In genomic region chr1:14520514-14521163, GRCh38 we compare ENCODE assay signal across 22 cellular contexts.
DNase-seq lines count a peak whose midpoint lies in the region; ATAC-seq and TF ChIP-seq lines count a peak whose summit lies in the region.
"Had no signal": no experiment of that assay in that cellular context is flagged by ENCODE, and none has a peak within 500 bp of the region (broad histone marks: within the 10 kb centered on the region; RNA-seq: fewer than 3 reads in every experiment).

No MANE protein-coding gene starts in this region.

- no peaks in the 10 kb centered on the region for H3K79me2 ChIP-seq in ACC112 (ENCODE audit: control insufficient read depth, insufficient read depth, low read length, unreplicated experiment)

- H3K36me3 ChIP-seq in ACC112 (ENCODE audit: insufficient read depth, low read length) (no peaks in the 10 kb centered on the region), endodermal cell (ENCODE audit: control insufficient read depth, insufficient read depth, low read length) (no peaks in the 10 kb centered on the region), lower lobe of right lung (no peaks in the 10 kb centered on the region), psoas muscle (ENCODE audit: insufficient read depth in 1 of 2, low read depth in 1 of 2) (no peaks in the 10 kb centered on the region)
- H3K36me3 ChIP-seq: BE2C, upper lobe of right lung had no signal

- no peaks in the 10 kb centered on the region for H3K4me1 Mint-ChIP-seq in endodermal cell
- H3K4me1 Mint-ChIP-seq: activated CD8-positive, alpha-beta memory T cell treated with anti-CD3 and anti-CD28 coated beads, Interleukin-2, amount 10 ng/mL, durations not matched to agents 7 days and 5 days had no signal

- H3K27ac ChIP-seq in ACC112 (ENCODE audit: low read depth, low read length) (peak overlapping the region; percentile 97), endodermal cell (ENCODE audit: low read depth, low read length) (no peak overlapping the region), lower lobe of right lung (peak overlapping the region; percentile 31), psoas muscle (no peak overlapping the region)

- H2AFZ ChIP-seq in ACC112 (ENCODE audit: low read length, unreplicated experiment) = no peak overlapping the region

- no peaks in the 10 kb centered on the region for H3K9me3 ChIP-seq in endodermal cell (ENCODE audit: control insufficient read depth, low read length)
- H3K9me3 ChIP-seq in lower lobe of right lung = no peaks in the 10 kb centered on the region
- no peaks in the 10 kb centered on the region for H3K9me3 ChIP-seq in psoas muscle
- H3K9me3 ChIP-seq: BE2C, upper lobe of right lung had no signal

- H3K4me3 Mint-ChIP-seq in endodermal cell = no peak overlapping the region
- H3K4me3 Mint-ChIP-seq: activated CD4-positive, alpha-beta T cell treated with anti-CD3 and anti-CD28 coated beads for 36 hours; activated CD8-positive, alpha-beta memory T cell treated with anti-CD3 and anti-CD28 coated beads, Interleukin-2, amount 10 ng/mL, durations not matched to agents 7 days and 5 days; activated naive CD8-positive, alpha-beta T cell treated with anti-CD3 and anti-CD28 coated beads, Interleukin-2, amount 10 ng/mL, durations not matched to agents 7 days and 5 days; brain; dendritic cell treated with granulocyte-macrophage colony-stimulating factor and Interleukin-4, amounts not matched to agents 40 ng/mL and 50 ng/mL, for 4 days; stimulated activated naive CD8-positive, alpha-beta T cell treated with anti-CD3 and anti-CD28 coated beads, Interleukin-15, Interleukin-2, amounts not matched to agents 100 ng/mL and 50 ng/mL, for 24 hours had no signal

- no peak overlapping the region for H3K9ac ChIP-seq in endodermal cell (ENCODE audit: extremely low read depth, low read length, poor library complexity, severe bottlenecking)

- H3K27me3 Mint-ChIP-seq in endodermal cell (ENCODE audit: insufficient read depth) = peaks cover 10% of the 10 kb centered on the region
- H3K27me3 Mint-ChIP-seq: activated CD8-positive, alpha-beta memory T cell treated with anti-CD3 and anti-CD28 coated beads, Interleukin-2, amount 10 ng/mL, durations not matched to agents 7 days and 5 days had no signal

- TF ChIP-seq CTCF in endodermal cell (conservative IDR thresholded peaks at IDR 0.05) (no peak), lower lobe of right lung (IDR thresholded peaks at IDR 0.05) (no peak), psoas muscle (IDR thresholded peaks at IDR 0.05) (no peak)

- H3K4me3 ChIP-seq in ACC112 (ENCODE audit: low read depth, low read length) = no peak overlapping the region
- H3K4me3 ChIP-seq in endodermal cell (ENCODE audit: low read length) = no peak overlapping the region
- H3K4me3 ChIP-seq in lower lobe of right lung = no peak overlapping the region
- no peak overlapping the region for H3K4me3 ChIP-seq in psoas muscle
- H3K4me3 ChIP-seq: upper lobe of right lung had no signal

- H3K27ac Mint-ChIP-seq in endodermal cell = no peak overlapping the region
- H3K27ac Mint-ChIP-seq: activated CD4-positive, alpha-beta T cell treated with anti-CD3 and anti-CD28 coated beads for 36 hours; activated CD8-positive, alpha-beta memory T cell treated with anti-CD3 and anti-CD28 coated beads, Interleukin-2, amount 10 ng/mL, durations not matched to agents 7 days and 5 days; activated naive CD8-positive, alpha-beta T cell treated with anti-CD3 and anti-CD28 coated beads, Interleukin-2, amount 10 ng/mL, durations not matched to agents 7 days and 5 days; activated T-helper 2 cell treated with anti-CD3 and anti-CD28 coated beads, Interferon-gamma antibody, Interleukin-2, Interleukin-4, amounts not matched to agents 10 μg/mL and 5 μg/mL and 100 μg/mL, durations not matched to agents 14 hours and 24 hours and 36 hours; dendritic cell treated with granulocyte-macrophage colony-stimulating factor and Interleukin-4, amounts not matched to agents 40 ng/mL and 50 ng/mL, for 4 days; stimulated activated naive CD8-positive, alpha-beta T cell treated with anti-CD3 and anti-CD28 coated beads, Interleukin-15, Interleukin-2, amounts not matched to agents 100 ng/mL and 50 ng/mL, for 24 hours had no signal

- no peaks in the 10 kb centered on the region for H3K9me3 Mint-ChIP-seq in endodermal cell
- H3K9me3 Mint-ChIP-seq: activated naive CD8-positive, alpha-beta T cell treated with anti-CD3 and anti-CD28 coated beads, Interleukin-2, amount 10 ng/mL, durations not matched to agents 7 days and 5 days; activated T-helper 2 cell treated with anti-CD3 and anti-CD28 coated beads, Interferon-gamma antibody, Interleukin-2, Interleukin-4, amounts not matched to agents 10 μg/mL and 5 μg/mL and 100 μg/mL, durations not matched to agents 14 hours and 24 hours and 36 hours; dendritic cell treated with granulocyte-macrophage colony-stimulating factor and Interleukin-4, amounts not matched to agents 40 ng/mL and 50 ng/mL, for 4 days; stimulated activated naive CD8-positive, alpha-beta T cell treated with anti-CD3 and anti-CD28 coated beads, Interleukin-15, Interleukin-2, amounts not matched to agents 100 ng/mL and 50 ng/mL, for 24 hours had no signal

- intact Hi-C loops in lower lobe of right lung (cut with DNase I) (no loop called here), psoas muscle (cut with DNase I) (no loop called here)

- no peaks in the 10 kb centered on the region for H3K36me3 Mint-ChIP-seq in endodermal cell (ENCODE audit: low read depth)
- H3K36me3 Mint-ChIP-seq: activated CD8-positive, alpha-beta memory T cell treated with anti-CD3 and anti-CD28 coated beads, Interleukin-2, amount 10 ng/mL, durations not matched to agents 7 days and 5 days; activated naive CD8-positive, alpha-beta T cell treated with anti-CD3 and anti-CD28 coated beads, Interleukin-2, amount 10 ng/mL, durations not matched to agents 7 days and 5 days; brain had no signal

- DNase-seq in endodermal cell (peak; percentile 19), lower lobe of right lung (no peak), SHP77 treated with DMSO at 0.1 percent for 48 hours (lab: John Stamatoyannopoulos, UW) (no peak), psoas muscle (no peak), nucleus accumbens (lab: John Stamatoyannopoulos, UW) (no peak)
- DNase-seq: activated CD4-positive, alpha-beta T cell treated with anti-CD3 and anti-CD28 coated beads for 36 hours; activated CD8-positive, alpha-beta memory T cell treated with anti-CD3 and anti-CD28 coated beads, Interleukin-2, amount 10 ng/mL, durations not matched to agents 7 days and 5 days; activated naive CD8-positive, alpha-beta T cell treated with anti-CD3 and anti-CD28 coated beads, Interleukin-2, amount 10 ng/mL, durations not matched to agents 7 days and 5 days; BE2C; erythroblast; NCI-H187 treated with DMSO at 0.1 percent for 48 hours; NCI-H226; posterior cingulate gyrus; stimulated activated CD4-positive, alpha-beta T cell treated with anti-CD3 and anti-CD28 coated beads, Interleukin-2, amount 100 ng/mL, for 24 hours; upper lobe of right lung had no signal

- no peaks in the 10 kb centered on the region for H3K27me3 ChIP-seq in ACC112 (ENCODE audit: insufficient read depth, low read length)
- H3K27me3 ChIP-seq in endodermal cell (ENCODE audit: control insufficient read depth, insufficient read depth, low read length, poor library complexity, severe bottlenecking) = no peaks in the 10 kb centered on the region
- H3K27me3 ChIP-seq in lower lobe of right lung (ENCODE audit: low read depth) = peaks cover 4% of the 10 kb centered on the region
- H3K27me3 ChIP-seq in psoas muscle (ENCODE audit: insufficient read depth in 3 of 3, low read length in 2 of 3) = no peaks in the 10 kb centered on the region
- H3K27me3 ChIP-seq: BE2C, upper lobe of right lung had no signal

- H3K4me1 ChIP-seq in ACC112 (ENCODE audit: control insufficient read depth, insufficient read depth, low read length, unreplicated experiment) = peaks cover 58% of the 10 kb centered on the region
- H3K4me1 ChIP-seq in endodermal cell (ENCODE audit: control insufficient read depth, insufficient read depth, low read length) = no peaks in the 10 kb centered on the region
- H3K4me1 ChIP-seq in lower lobe of right lung = no peaks in the 10 kb centered on the region
- no peaks in the 10 kb centered on the region for H3K4me1 ChIP-seq in psoas muscle
- H3K4me1 ChIP-seq: BE2C, upper lobe of right lung had no signal

- peak; percentile 39 for ATAC-seq in HG02588 (IDR thresholded peaks at IDR 0.05; ENCODE audit: unreplicated experiment)
- ATAC-seq in lower lobe of right lung = no peak
- ATAC-seq in GM21528 (IDR thresholded peaks at IDR 0.05; ENCODE audit: low FRiP score, unreplicated experiment) = no peak
- no peak for ATAC-seq in psoas muscle
- ATAC-seq: activated CD4-positive, alpha-beta T cell treated with anti-CD3 and anti-CD28 coated beads for 36 hours; activated CD8-positive, alpha-beta memory T cell treated with anti-CD3 and anti-CD28 coated beads, Interleukin-2, amount 10 ng/mL, durations not matched to agents 7 days and 5 days; upper lobe of right lung had no signal

- 89 to 100% methylated on average over 2 to 4 of the region's 4 CpGs for WGBS in endodermal cell (ENCODE audit: insufficient coverage in 1 of 2, insufficient read length in 1 of 2), 2 experiments
- WGBS in psoas muscle, 3 donors = 90 to 95% (median 94%) methylated on average over 4 of the region's 4 CpGs

Comparison
In these comparisons a context has a peak if more than half of its experiments do, and no peak if none do; other contexts are left out.
1. H3K27ac ChIP-seq: peak in ACC112 (single experiment) and lower lobe of right lung (single experiment); none in endodermal cell (single experiment) and psoas muscle (single experiment).